Comparison of ENCODE assay signal across 8 cellular contexts in the genomic region with DNA sequence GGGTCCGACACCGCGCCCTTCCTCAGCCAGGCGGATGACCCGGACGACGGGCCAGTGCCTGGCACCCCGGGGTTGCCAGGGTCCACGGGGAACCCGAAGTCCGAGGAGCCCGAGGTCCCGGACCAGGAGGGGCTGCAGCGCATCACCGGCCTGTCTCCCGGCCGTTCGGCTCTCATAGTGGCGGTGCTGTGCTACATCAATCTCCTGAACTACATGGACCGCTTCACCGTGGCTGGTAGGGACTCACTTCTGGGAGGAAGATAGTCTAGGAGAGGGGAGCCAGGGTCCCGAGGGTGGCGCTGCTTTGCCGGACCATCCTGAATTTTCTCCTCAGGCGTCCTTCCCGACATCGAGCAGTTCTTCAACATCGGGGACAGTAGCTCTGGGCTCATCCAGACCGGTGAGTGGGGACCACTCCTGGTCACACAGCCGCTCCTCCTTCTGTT. TPM values are rescaled to one million over a fixed set of nuclear protein-coding genes. Genes with fewer than 3 reads are reported as not detected.
DNase-seq lines count a peak whose midpoint lies in the region; ATAC-seq, FAIRE-seq and TF ChIP-seq lines count a peak whose summit lies in the region.

No MANE protein-coding gene starts in this region.

- whole genome bisulfite sequencing in K562 (ENCODE audit: insufficient coverage, low coverage, missing lambda C conversion rate), result 3% methylated on average over 21 of the region's 30 CpGs

- no TSS peak for BruUV-seq in K562 (replicated peaks; lab: Mats Ljungman, UMichigan)

- TF ChIP-seq EP300 in K562 (IDR thresholded peaks at IDR 0.05; ENCODE audit: low read length), result no peak

- ATAC-seq in GM18519 (IDR thresholded peaks at IDR 0.05; ENCODE audit: low FRiP score, unreplicated experiment), result peak; percentile 19
- ATAC-seq in HG03354 (IDR thresholded peaks at IDR 0.05; ENCODE audit: poor library complexity, severe bottlenecking, unreplicated experiment), result peak; percentile 17
- peak; percentile 26 for ATAC-seq in K562
- peak; percentile 9 to 10 for ATAC-seq in lower lobe of right lung
- ATAC-seq in HG02571 (IDR thresholded peaks at IDR 0.05; ENCODE audit: unreplicated experiment), result no peak

- H3K4me2 ChIP-seq in K562 (ENCODE audit: insufficient read depth, low read length), result peak overlapping the region; percentile 99

- H3K4me1 ChIP-seq in K562 (replicated peaks in 1 of 2; ENCODE audit: control insufficient read depth in 2 of 2, insufficient read depth in 2 of 2, low read length in 2 of 2) (peaks cover 11 to 27% of the 10 kb centered on the region in 2 experiments; a peak in 3 of 5 replicates), lower lobe of right lung (peaks cover 33% of the 10 kb centered on the region), vagina (peaks cover 28% of the 10 kb centered on the region)

- H3K4me3 ChIP-seq in K562 (peak overlapping the region; percentile 94), lower lobe of right lung (peak overlapping the region; percentile 96), vagina (peak overlapping the region; percentile 81 to 82)

- in situ Hi-C loops in K562 (cut with MboI), result loop anchor here (10.0 to 25.0 kb wide), 2 partner anchors 290 to 1237 kb away; no protein-coding TSS in a partner anchor

- CTCF ChIA-PET in K562 (lab: Yijun Ruan, JAX; ENCODE audit: low intra/inter-chr PET ratio), result no interaction called here

- no peak for FAIRE-seq in K562 (lab: Jason Lieb, UNC)

- H3K79me2 ChIP-seq in K562 (ENCODE audit: control insufficient read depth, insufficient read depth, low read length), result peaks cover 9% of the 10 kb centered on the region; the same call in 2 of the 3 replicates

- H2AFZ ChIP-seq in K562 (ENCODE audit: low read depth, low read length), result peak overlapping the region; percentile 95

- TF ChIP-seq POLR2A in K562 (conservative IDR thresholded peaks at IDR 0.05) (no peak), vagina (IDR thresholded peaks at IDR 0.05) (no peak)

- peaks cover 20% of the 10 kb centered on the region; the same call in 2 of the 3 replicates for H3K36me3 ChIP-seq in K562 (ENCODE audit: control insufficient read depth, insufficient read depth, low read length)
- H3K36me3 ChIP-seq in lower lobe of right lung, result peaks cover 25% of the 10 kb centered on the region
- peaks cover 0 to 11% of the 10 kb centered on the region in 2 donors for H3K36me3 ChIP-seq in vagina

- TF ChIP-seq CTCF in K562 (IDR thresholded peaks at IDR 0.05 in 2 of 3, conservative IDR thresholded peaks at IDR 0.05 in 1 of 3; ENCODE audit: insufficient read depth in 2 of 3, low read depth in 1 of 3, low read length in 3 of 3) (no peak), lower lobe of right lung (IDR thresholded peaks at IDR 0.05) (no peak), vagina (IDR thresholded peaks at IDR 0.05) (no peak)

- no peaks in the 10 kb centered on the region for H4K20me1 ChIP-seq in K562 (replicated peaks; ENCODE audit: control insufficient read depth, insufficient read depth, low read length)

- H3K27ac ChIP-seq in K562 (ENCODE audit: extremely low read depth, low read depth, low read length), result peak overlapping the region; percentile 63; the same call in 1 of the 3 replicates
- peak overlapping the region; percentile 85 for H3K27ac ChIP-seq in lower lobe of right lung
- H3K27ac ChIP-seq in vagina, result peak overlapping the region; percentile 83

- H3K27me3 ChIP-seq in K562 (ENCODE audit: control insufficient read depth in 2 of 2, insufficient read depth in 2 of 2, low read length in 2 of 2) (no peaks in the 10 kb centered on the region), lower lobe of right lung (ENCODE audit: low read depth) (no peaks in the 10 kb centered on the region), vagina (no peaks in the 10 kb centered on the region)

- POLR2A ChIA-PET in K562 (lab: Yijun Ruan, JAX), result no interaction called here

- intact Hi-C loops in K562 (cut with micrococcal nuclease), result no loop called here
- intact Hi-C loops in lower lobe of right lung (cut with DNase I), result no loop called here
- intact Hi-C loops in vagina (cut with DNase I), result no loop called here

- H3K9me3 ChIP-seq in K562 (replicated peaks; ENCODE audit: control insufficient read depth, insufficient read depth, low read depth, low read length) (no peaks in the 10 kb centered on the region), lower lobe of right lung (no peaks in the 10 kb centered on the region), vagina (no peaks in the 10 kb centered on the region)

- peaks cover 4% of the 10 kb centered on the region for H3K9me1 ChIP-seq in K562 (ENCODE audit: control insufficient read depth, insufficient read depth, low read length)

- peak overlapping the region; percentile 77 to 97 for H3K9ac ChIP-seq in K562 (ENCODE audit: insufficient read depth in 1 of 2, low read depth in 2 of 2, low read length in 2 of 2)

- peak; percentile 17 to 36 (median 34) for DNase-seq in K562 (ENCODE audit: extremely low read depth in 1 of 4, low spot score in 3 of 4)
- no peak for DNase-seq in lower lobe of right lung
- no peak for DNase-seq in vagina (ENCODE audit: extremely low spot score in 2 of 2)
- DNase-seq in LoVo (ENCODE audit: low spot score), result no peak
- no peak for DNase-seq in NCI-H128 (lab: John Stamatoyannopoulos, UW; ENCODE audit: unreplicated experiment)

- no peak; a peak in 1 of 4 replicates for TF ChIP-seq RAD21 in K562 (CRISPR knock-in tag; conservative IDR thresholded peaks at IDR 0.05 in 1 of 2, IDR thresholded peaks at IDR 0.05 in 1 of 2)

RNA-seq across cellular contexts. Expression of a gene that starts 0.6 kb away (rescaled TPM):
- 27.4 and 88.8 TPM in 2 replicates for total RNA-seq in K562 (2011; cell fraction: chromatin; rRNA removed; ENCODE audit: low replicate concordance)
- 112 and 138 TPM in 2 replicates for total RNA-seq in K562 (2011; cell fraction: nucleolus; rRNA removed)
- total RNA-seq in K562 (2011; cell fraction: nucleoplasm; rRNA removed), result 66.3 and 72.9 TPM in 2 replicates
- 37.8 and 48.4 TPM in 2 replicates for total RNA-seq in K562 (2014; rRNA removed)
- total RNA-seq in K562 (2014; rRNA removed; fragmentation: Illumina TruSeq; extraction: Trizol), result 6.2 and 9.0 TPM in 2 replicates
- total RNA-seq in K562 (2015; rRNA removed; fragmentation: Illumina TruSeq; extraction: Trizol), result 13.7 and 16.3 TPM in 2 replicates
- 64.9 and 69.8 TPM in 2 replicates for total RNA-seq in K562 (2021)
- polyA plus RNA-seq in K562 (2011; rRNA removed), result 12.3 and 20.6 TPM in 2 replicates
- 18.6 and 53.9 TPM in 2 replicates for polyA plus RNA-seq in K562 (2011; cell fraction: cytosol; rRNA removed)
- polyA plus RNA-seq in K562 (2011; cell fraction: nucleus; rRNA removed), result 31.4 and 74.3 TPM in 2 replicates
- 47.4 and 49.1 TPM in 2 replicates for polyA plus RNA-seq in K562 (2012)
- polyA plus RNA-seq in K562 (2014; fragmentation: Illumina TruSeq; extraction: Trizol), result 22.2 and 38.7 TPM in 2 replicates
- polyA plus RNA-seq in K562 (2014; fragmentation: Nextera tagmentation; extraction: Ambion mirVana), result 1 to 10 TPM in 1 of 2 experiments, under 1 TPM in 1; 0.58 to 2.9 TPM
- 37.8 and 40.6 TPM in 2 replicates for polyA plus RNA-seq in K562 (2014; rRNA removed)
- 13.2 and 15.6 TPM in 2 replicates for polyA minus RNA-seq in K562 (2011; rRNA and poly(A)+ RNA removed)
- polyA minus RNA-seq in K562 (2011; cell fraction: cytosol; rRNA and poly(A)+ RNA removed), result 22.8 and 23.5 TPM in 2 replicates
- polyA minus RNA-seq in K562 (2011; cell fraction: nucleus; rRNA and poly(A)+ RNA removed), result 7.0 and 9.0 TPM in 2 replicates
- 77.5 TPM for total RNA-seq in lower lobe of right lung
- total RNA-seq in vagina, result 29.0 TPM

RNA-seq across cellular contexts. Expression of a gene that starts 9.7 kb away (rescaled TPM):
- total RNA-seq in K562 (2011; cell fraction: chromatin; rRNA removed; ENCODE audit: low replicate concordance), result 11.1 and 32.8 TPM in 2 replicates
- total RNA-seq in K562 (2011; cell fraction: nucleolus; rRNA removed), result 20.5 and 21.2 TPM in 2 replicates
- 12.8 and 19.2 TPM in 2 replicates for total RNA-seq in K562 (2011; cell fraction: nucleoplasm; rRNA removed)
- total RNA-seq in K562 (2014; rRNA removed) (0.95 and 2.1 TPM in 2 replicates), K562 (2014; rRNA removed; fragmentation: Illumina TruSeq; extraction: Trizol) (0.22 and 0.40 TPM in 2 replicates), K562 (2015; rRNA removed; fragmentation: Illumina TruSeq; extraction: Trizol) (2.0 and 2.3 TPM in 2 replicates), K562 (2021) (2.9 and 4.2 TPM in 2 replicates), lower lobe of right lung (17.8 TPM), vagina (4.7 TPM)
- polyA plus RNA-seq in K562 (2011; rRNA removed) (1.9 and 2.0 TPM in 2 replicates), K562 (2014; fragmentation: Illumina TruSeq; extraction: Trizol) (1.3 and 1.7 TPM in 2 replicates), K562 (2014; fragmentation: Nextera tagmentation; extraction: Ambion mirVana) (under 1 TPM; 0.59 to 0.63 TPM), K562 (2014; rRNA removed) (1.6 and 3.2 TPM in 2 replicates)
- 0.86 and 2.0 TPM in 2 replicates for polyA plus RNA-seq in K562 (2011; cell fraction: cytosol; rRNA removed)
- 22.2 and 50.9 TPM in 2 replicates for polyA plus RNA-seq in K562 (2011; cell fraction: nucleus; rRNA removed)
- 2.9 and 5.7 TPM in 2 replicates for polyA plus RNA-seq in K562 (2012)
- 0.24 and 0.25 TPM in 2 replicates for polyA minus RNA-seq in K562 (2011; rRNA and poly(A)+ RNA removed)
- 0.29 TPM in 1 of 2 replicates, not detected in the other for polyA minus RNA-seq in K562 (2011; cell fraction: cytosol; rRNA and poly(A)+ RNA removed)
- polyA minus RNA-seq in K562 (2011; cell fraction: nucleus; rRNA and poly(A)+ RNA removed), result 2.2 and 3.0 TPM in 2 replicates

RNA-seq across cellular contexts. Expression of a gene that starts 24.4 kb away (rescaled TPM):
- total RNA-seq in K562 (2011; cell fraction: chromatin; rRNA removed; ENCODE audit: low replicate concordance), result 277 and 436 TPM in 2 replicates
- total RNA-seq in K562 (2011; cell fraction: nucleolus; rRNA removed), result 228 and 264 TPM in 2 replicates
- total RNA-seq in K562 (2011; cell fraction: nucleoplasm; rRNA removed), result 253 and 320 TPM in 2 replicates
- total RNA-seq in K562 (2014; rRNA removed) (45.5 and 67.2 TPM in 2 replicates), K562 (2014; rRNA removed; fragmentation: Illumina TruSeq; extraction: Trizol) (45.9 and 46.9 TPM in 2 replicates), K562 (2015; rRNA removed; fragmentation: Illumina TruSeq; extraction: Trizol) (40.6 and 41.5 TPM in 2 replicates), K562 (2021) (49.2 and 54.3 TPM in 2 replicates), lower lobe of right lung (38.4 TPM), vagina (26.0 TPM)
- polyA plus RNA-seq in K562 (2011; rRNA removed) (100 and 106 TPM in 2 replicates), K562 (2014; fragmentation: Illumina TruSeq; extraction: Trizol) (55.1 and 62.0 TPM in 2 replicates), K562 (2014; fragmentation: Nextera tagmentation; extraction: Ambion mirVana) (10 to 100 TPM; 15.6 to 16.1 TPM), K562 (2014; rRNA removed) (73.7 and 80.9 TPM in 2 replicates)
- 49.6 and 74.5 TPM in 2 replicates for polyA plus RNA-seq in K562 (2011; cell fraction: cytosol; rRNA removed)
- 240 and 326 TPM in 2 replicates for polyA plus RNA-seq in K562 (2011; cell fraction: nucleus; rRNA removed)
- 40.3 and 56.4 TPM in 2 replicates for polyA plus RNA-seq in K562 (2012)
- polyA minus RNA-seq in K562 (2011; rRNA and poly(A)+ RNA removed), result 54.5 TPM in 2 replicates
- 15.4 and 21.7 TPM in 2 replicates for polyA minus RNA-seq in K562 (2011; cell fraction: cytosol; rRNA and poly(A)+ RNA removed)
- polyA minus RNA-seq in K562 (2011; cell fraction: nucleus; rRNA and poly(A)+ RNA removed), result 70.1 and 82.0 TPM in 2 replicates

RNA-seq across cellular contexts. Expression of a gene that starts 43.4 kb away (rescaled TPM):
- total RNA-seq in K562 (2011; cell fraction: chromatin; rRNA removed; ENCODE audit: low replicate concordance), result 1.8 TPM in 1 of 2 replicates, not detected in the other
- 1.2 and 1.8 TPM in 2 replicates for total RNA-seq in K562 (2011; cell fraction: nucleolus; rRNA removed)
- 0.76 and 1.0 TPM in 2 replicates for total RNA-seq in K562 (2011; cell fraction: nucleoplasm; rRNA removed)
- 2.8 and 4.0 TPM in 2 replicates for total RNA-seq in K562 (2014; rRNA removed)
- 1.2 and 1.3 TPM in 2 replicates for total RNA-seq in K562 (2014; rRNA removed; fragmentation: Illumina TruSeq; extraction: Trizol)
- 3.3 and 4.0 TPM in 2 replicates for total RNA-seq in K562 (2015; rRNA removed; fragmentation: Illumina TruSeq; extraction: Trizol)
- total RNA-seq in K562 (2021), result 3.0 and 3.7 TPM in 2 replicates
- 1.4 and 2.1 TPM in 2 replicates for polyA plus RNA-seq in K562 (2011; rRNA removed)
- 4.8 and 6.7 TPM in 2 replicates for polyA plus RNA-seq in K562 (2011; cell fraction: cytosol; rRNA removed)
- polyA plus RNA-seq in K562 (2011; cell fraction: nucleus; rRNA removed), result 1.9 and 2.5 TPM in 2 replicates
- 4.0 and 6.3 TPM in 2 replicates for polyA plus RNA-seq in K562 (2012)
- 1.3 and 3.3 TPM in 2 replicates for polyA plus RNA-seq in K562 (2014; fragmentation: Illumina TruSeq; extraction: Trizol)
- under 1 TPM in 1 of 2 experiments, not detected in 1; 0.27 TPM for polyA plus RNA-seq in K562 (2014; fragmentation: Nextera tagmentation; extraction: Ambion mirVana)
- polyA plus RNA-seq in K562 (2014; rRNA removed), result 2.6 and 4.1 TPM in 2 replicates
- 0.33 and 0.60 TPM in 2 replicates for polyA minus RNA-seq in K562 (2011; rRNA and poly(A)+ RNA removed)
- polyA minus RNA-seq in K562 (2011; cell fraction: cytosol; rRNA and poly(A)+ RNA removed), result 3.4 TPM in 1 of 2 replicates, not detected in the other
- 0.40 and 1.3 TPM in 2 replicates for polyA minus RNA-seq in K562 (2011; cell fraction: nucleus; rRNA and poly(A)+ RNA removed)
- 0.21 TPM for total RNA-seq in lower lobe of right lung
- total RNA-seq in vagina, result not detected

RNA-seq across cellular contexts. Expression of a gene that starts 50.1 kb away (rescaled TPM):
- 11.5 and 16.7 TPM in 2 replicates for total RNA-seq in K562 (2011; cell fraction: chromatin; rRNA removed; ENCODE audit: low replicate concordance)
- 12.7 and 13.3 TPM in 2 replicates for total RNA-seq in K562 (2011; cell fraction: nucleolus; rRNA removed)
- 7.5 and 12.1 TPM in 2 replicates for total RNA-seq in K562 (2011; cell fraction: nucleoplasm; rRNA removed)
- total RNA-seq in K562 (2014; rRNA removed) (13.4 and 14.4 TPM in 2 replicates), K562 (2014; rRNA removed; fragmentation: Illumina TruSeq; extraction: Trizol) (1.3 and 2.4 TPM in 2 replicates), K562 (2015; rRNA removed; fragmentation: Illumina TruSeq; extraction: Trizol) (10.1 and 11.0 TPM in 2 replicates), K562 (2021) (7.9 and 10.6 TPM in 2 replicates), lower lobe of right lung (18.8 TPM), vagina (44.7 TPM)
- polyA plus RNA-seq in K562 (2011; rRNA removed) (3.5 and 4.9 TPM in 2 replicates), K562 (2014; fragmentation: Illumina TruSeq; extraction: Trizol) (1.6 and 4.5 TPM in 2 replicates), K562 (2014; fragmentation: Nextera tagmentation; extraction: Ambion mirVana) (under 1 TPM; 0.15 to 0.20 TPM), K562 (2014; rRNA removed) (10.3 and 16.6 TPM in 2 replicates)
- polyA plus RNA-seq in K562 (2011; cell fraction: cytosol; rRNA removed), result 3.5 and 6.3 TPM in 2 replicates
- 8.3 and 10.7 TPM in 2 replicates for polyA plus RNA-seq in K562 (2011; cell fraction: nucleus; rRNA removed)
- polyA plus RNA-seq in K562 (2012), result 9.7 and 12.6 TPM in 2 replicates
- polyA minus RNA-seq in K562 (2011; rRNA and poly(A)+ RNA removed), result 2.9 and 3.5 TPM in 2 replicates
- 1.8 and 4.3 TPM in 2 replicates for polyA minus RNA-seq in K562 (2011; cell fraction: cytosol; rRNA and poly(A)+ RNA removed)
- 4.1 and 4.6 TPM in 2 replicates for polyA minus RNA-seq in K562 (2011; cell fraction: nucleus; rRNA and poly(A)+ RNA removed)

Comparison
In these comparisons a context has a peak if more than half of its experiments do, and no peak if none do; other contexts are left out.
1. DNase-seq: peak in K562 (4 of 4); none in lower lobe of right lung (single experiment), vagina (0 of 2), LoVo (single experiment) and NCI-H128 (single experiment).
2. Peak in every context shown above with its lines, with median percentiles within 50 percentile points of each other: H3K27ac ChIP-seq and H3K4me3 ChIP-seq.